In the genomic region with DNA sequence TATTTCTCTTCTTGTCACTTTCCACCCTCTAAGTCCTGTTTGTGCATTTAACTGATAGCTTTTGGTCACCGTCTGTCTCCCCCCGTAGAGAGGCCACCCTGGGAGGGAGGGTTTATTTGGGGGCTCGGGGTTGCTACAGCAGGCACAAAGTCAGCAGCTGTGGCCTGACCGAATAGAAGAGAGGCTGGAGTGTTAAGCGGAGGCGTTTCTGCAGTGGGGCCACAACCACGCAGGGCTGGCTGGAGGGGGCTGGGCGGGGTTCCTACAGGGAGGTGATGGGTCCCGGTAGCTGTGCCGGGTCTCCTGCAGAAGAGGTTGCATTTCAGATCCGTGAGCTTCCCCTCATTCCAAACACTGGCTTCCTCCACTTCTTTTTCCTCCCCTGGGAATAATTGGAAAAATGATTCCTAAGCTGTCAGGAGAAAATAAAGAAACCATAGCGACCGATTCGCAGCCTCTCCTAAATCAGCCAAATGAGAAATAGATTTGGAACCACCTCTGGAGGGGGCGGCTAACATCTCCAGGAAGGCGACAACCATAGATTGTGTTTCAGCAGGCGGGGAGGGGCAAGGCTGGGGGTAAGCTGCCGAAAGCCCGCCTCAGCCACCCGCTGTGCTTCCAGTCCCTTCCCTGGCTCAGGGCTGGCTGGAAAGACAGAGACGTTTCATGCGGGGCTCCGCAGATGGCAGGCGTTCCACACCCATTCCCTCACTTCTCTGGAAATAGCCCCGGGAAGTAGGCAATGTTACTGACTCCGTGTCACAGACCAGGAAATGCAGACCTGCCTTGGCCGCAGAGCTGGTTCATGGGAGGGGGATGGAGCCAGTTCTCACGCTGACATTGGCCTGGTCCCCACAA, we compare ENCODE assay signal across 10 cellular contexts.
DNase-seq lines count a peak whose midpoint lies in the region; ATAC-seq and TF ChIP-seq lines count a peak whose summit lies in the region.
"Had no signal": no experiment of that assay in that cellular context is flagged by ENCODE, and none has a peak within 500 bp of the region (broad histone marks: within the 10 kb centered on the region; RNA-seq: fewer than 3 reads in every experiment).

No MANE protein-coding gene starts in this region.

- no peak for DNase-seq in NT2/D1 (ENCODE audit: low read depth, low spot score)
- DNase-seq in glutamatergic neuron: peak; percentile 40
- DNase-seq in neural crest cell (ENCODE audit: low read depth, low spot score): no peak
- DNase-seq in NCI-H1930 (lab: John Stamatoyannopoulos, UW): no peak
- no peak for DNase-seq in T-helper 17 cell
- DNase-seq in activated CD4-positive, alpha-beta T cell treated with anti-CD3 and anti-CD28 coated beads for 4 hours: no peak
- DNase-seq in OCI-LY7 (ENCODE audit: low spot score): no peak
- DNase-seq: DMS53 had no signal

- H3K4me3 ChIP-seq in BLaER1: peak overlapping the region; percentile 37
- H3K4me3 ChIP-seq in NT2/D1 (ENCODE audit: insufficient read length, low read depth): peak overlapping the region; percentile 11
- H3K4me3 ChIP-seq in OCI-LY7 (ENCODE audit: low read depth, low read length, poor library complexity, severe bottlenecking): no peak overlapping the region
- H3K4me3 ChIP-seq: SJSA1 had no signal

- peaks cover 24% of the 10 kb centered on the region for H3K4me1 Mint-ChIP-seq in glutamatergic neuron (ENCODE audit: low read depth, unreplicated experiment)
- H3K4me1 Mint-ChIP-seq in neural crest cell: peaks cover 44% of the 10 kb centered on the region
- H3K4me1 Mint-ChIP-seq in T-helper 17 cell: peaks cover 39% of the 10 kb centered on the region

- peak overlapping the region; percentile 71 for H3K4me3 Mint-ChIP-seq in glutamatergic neuron (ENCODE audit: unreplicated experiment)
- H3K4me3 Mint-ChIP-seq in neural crest cell: peak overlapping the region; percentile 39
- no peak overlapping the region for H3K4me3 Mint-ChIP-seq in T-helper 17 cell

- no peaks in the 10 kb centered on the region for H3K9me2 ChIP-seq in OCI-LY7 (ENCODE audit: insufficient read depth, low read length)

- no TSS peak for BruUV-seq in OCI-LY7 (replicated peaks; lab: Mats Ljungman, UMichigan)

- intact Hi-C loops in OCI-LY7 (cut with micrococcal nuclease; ENCODE audit: unreplicated experiment): no loop called here

- no peaks in the 10 kb centered on the region for H3K9me3 ChIP-seq in BLaER1
- no peaks in the 10 kb centered on the region for H3K9me3 ChIP-seq in NT2/D1 (ENCODE audit: insufficient read depth, low read length)
- no peaks in the 10 kb centered on the region for H3K9me3 ChIP-seq in T-helper 17 cell (ENCODE audit: control insufficient read depth, low read length, poor library complexity, severe bottlenecking)
- H3K9me3 ChIP-seq in OCI-LY7 (ENCODE audit: low read length): no peaks in the 10 kb centered on the region
- H3K9me3 ChIP-seq: SJSA1 had no signal

- H3K4me2 ChIP-seq in BLaER1 (peak overlapping the region; percentile 91), OCI-LY7 (ENCODE audit: low read length) (no peak overlapping the region)

- no peak overlapping the region for H2AFZ ChIP-seq in OCI-LY7 (ENCODE audit: low read length)

- CTCF ChIA-PET in OCI-LY7 (lab: Charles Lee; ENCODE audit: unreplicated experiment): no interaction called here

- H3K4me1 ChIP-seq in BLaER1: peaks cover 100% of the 10 kb centered on the region
- H3K4me1 ChIP-seq in NT2/D1 (ENCODE audit: insufficient read depth, insufficient read length): peaks cover 11% of the 10 kb centered on the region
- no peaks in the 10 kb centered on the region for H3K4me1 ChIP-seq in OCI-LY7 (ENCODE audit: insufficient read depth, low read length, poor library complexity, severe bottlenecking)

- peaks cover 4% of the 10 kb centered on the region for H3K9me3 Mint-ChIP-seq in glutamatergic neuron (ENCODE audit: unreplicated experiment)
- no peaks in the 10 kb centered on the region for H3K9me3 Mint-ChIP-seq in neural crest cell

- no peaks in the 10 kb centered on the region for H3K36me3 Mint-ChIP-seq in glutamatergic neuron (ENCODE audit: unreplicated experiment)
- no peaks in the 10 kb centered on the region for H3K36me3 Mint-ChIP-seq in neural crest cell (ENCODE audit: low read depth)
- no peaks in the 10 kb centered on the region for H3K36me3 Mint-ChIP-seq in T-helper 17 cell (ENCODE audit: low read depth)

- peak overlapping the region; percentile 66 for H3K27ac ChIP-seq in BLaER1
- no peak overlapping the region for H3K27ac ChIP-seq in OCI-LY7 (ENCODE audit: low read depth, low read length, poor library complexity, severe bottlenecking)
- H3K27ac ChIP-seq: SJSA1 had no signal

- H3K27ac Mint-ChIP-seq in glutamatergic neuron (ENCODE audit: unreplicated experiment) (peak overlapping the region; percentile 43), neural crest cell (ENCODE audit: unreplicated experiment) (peak overlapping the region; percentile 51), T-helper 17 cell (no peak overlapping the region)

- H3K27me3 Mint-ChIP-seq in glutamatergic neuron (ENCODE audit: unreplicated experiment) (peaks cover 3% of the 10 kb centered on the region), neural crest cell (ENCODE audit: low read depth) (peaks cover 25% of the 10 kb centered on the region), T-helper 17 cell (no peaks in the 10 kb centered on the region)

- no peaks in the 10 kb centered on the region for H4K20me1 ChIP-seq in BLaER1
- no peaks in the 10 kb centered on the region for H4K20me1 ChIP-seq in OCI-LY7 (ENCODE audit: insufficient read depth, low read length)

- TF ChIP-seq CTCF in glutamatergic neuron (IDR thresholded peaks at IDR 0.05; ENCODE audit: partially characterized antibody, unreplicated experiment) (no peak), neural crest cell (conservative IDR thresholded peaks at IDR 0.05) (no peak), OCI-LY7 (conservative IDR thresholded peaks at IDR 0.05; ENCODE audit: low read length) (no peak)

- ATAC-seq in T-helper 17 cell: no peak

- H3K36me3 ChIP-seq in BLaER1 (no peaks in the 10 kb centered on the region), NT2/D1 (ENCODE audit: insufficient read depth, insufficient read length, low read length) (no peaks in the 10 kb centered on the region), OCI-LY7 (ENCODE audit: insufficient read depth, low read length) (no peaks in the 10 kb centered on the region)
- H3K36me3 ChIP-seq: SJSA1 had no signal

- POLR2A ChIA-PET in OCI-LY7 (lab: Charles Lee): interaction anchor here (1.0 kb wide), 1 partner anchor 11 kb away, joined by 3 read pairs; no protein-coding TSS in a partner anchor

- no peaks in the 10 kb centered on the region for H3K79me2 ChIP-seq in OCI-LY7 (ENCODE audit: insufficient read depth, low read depth, low read length)

- H3K27me3 ChIP-seq in BLaER1 (no peaks in the 10 kb centered on the region), NT2/D1 (ENCODE audit: insufficient read depth, insufficient read length) (no peaks in the 10 kb centered on the region)
- H3K27me3 ChIP-seq: SJSA1 had no signal

- peak overlapping the region; percentile 58; the same call in 1 of the 2 replicates for H3K9ac ChIP-seq in BLaER1
- no peak overlapping the region for H3K9ac ChIP-seq in NT2/D1 (ENCODE audit: insufficient read length, low read depth)
